ENCODE assay signal across 8 cellular contexts in genomic region chr4:51845055-51845426, GRCh38. TPM values are rescaled to one million over a fixed set of nuclear protein-coding genes. Genes with fewer than 3 reads are reported as not detected.
DNase-seq lines count a peak whose midpoint lies in the region; ATAC-seq lines count a peak whose summit lies in the region.

No MANE protein-coding gene starts in this region.

- in situ Hi-C loops in HAP-1 (cut with MboI; ENCODE audit: low sequenced_read_pairs), result no loop called here

- CTCF ChIA-PET in activated CD4-positive, alpha-beta memory T cell treated with anti-CD3 and anti-CD28 coated beads for 36 hours (lab: Charles Lee), result no interaction called here

- 50% methylated on average over 6 of the region's 6 CpGs for WGBS in right cardiac atrium

- no peaks in the 10 kb centered on the region; the same call in 1 of the 2 replicates for H3K36me3 ChIP-seq in HAP-1 (replicated peaks)

- no peaks in the 10 kb centered on the region for H3K9me3 Mint-ChIP-seq in activated CD4-positive, alpha-beta memory T cell treated with anti-CD3 and anti-CD28 coated beads for 36 hours

- H3K4me3 Mint-ChIP-seq in activated CD4-positive, alpha-beta memory T cell treated with anti-CD3 and anti-CD28 coated beads for 36 hours, result peak overlapping the region; percentile 87

- POLR2A ChIA-PET in activated CD4-positive, alpha-beta memory T cell treated with anti-CD3 and anti-CD28 coated beads for 36 hours (lab: Charles Lee), result interaction anchor here (1.2 kb wide), 1 partner anchor 12 kb away, joined by 3 read pairs; no protein-coding TSS in a partner anchor

- no peaks in the 10 kb centered on the region for H3K27me3 ChIP-seq in HAP-1 (ENCODE audit: low read depth)
- no peaks in the 10 kb centered on the region for H3K27me3 ChIP-seq in right cardiac atrium (ENCODE audit: control insufficient read depth, insufficient read depth)

- H3K27ac ChIP-seq in right cardiac atrium (ENCODE audit: low read length), result peak overlapping the region; percentile 85
- H3K27ac ChIP-seq in skin epidermis, result peak overlapping the region in 14 of 21 experiments; percentile 34 to 90 (median 86)

- no peak for DNase-seq in HAP-1 (ENCODE audit: low spot score in 2 of 2)
- DNase-seq in activated CD4-positive, alpha-beta memory T cell treated with anti-CD3 and anti-CD28 coated beads for 36 hours, result no peak
- no peak for DNase-seq in right cardiac atrium
- DNase-seq in stimulated activated naive CD4-positive, alpha-beta T cell (lab: John Stamatoyannopoulos, UW), result no peak

- no peak for ATAC-seq in right cardiac atrium
- ATAC-seq in HG03442 (IDR thresholded peaks at IDR 0.05; ENCODE audit: unreplicated experiment), result no peak
- ATAC-seq in GM18498 (IDR thresholded peaks at IDR 0.05; ENCODE audit: unreplicated experiment), result no peak
- no peak for ATAC-seq in GM21529 (IDR thresholded peaks at IDR 0.05; ENCODE audit: unreplicated experiment)

- H3K9me3 ChIP-seq in HAP-1 (no peaks in the 10 kb centered on the region), right cardiac atrium (ENCODE audit: control insufficient read depth, low read length) (no peaks in the 10 kb centered on the region)

- no peaks in the 10 kb centered on the region for H3K27me3 Mint-ChIP-seq in activated CD4-positive, alpha-beta memory T cell treated with anti-CD3 and anti-CD28 coated beads for 36 hours

- H3K4me1 ChIP-seq in HAP-1, result peaks cover 17% of the 10 kb centered on the region
- H3K4me1 ChIP-seq in right cardiac atrium (ENCODE audit: control insufficient read depth, insufficient read depth, low read length), result peaks cover 1% of the 10 kb centered on the region

- peak overlapping the region; percentile 54 for H3K27ac Mint-ChIP-seq in activated CD4-positive, alpha-beta memory T cell treated with anti-CD3 and anti-CD28 coated beads for 36 hours

- intact Hi-C loops in activated CD4-positive, alpha-beta memory T cell treated with anti-CD3 and anti-CD28 coated beads for 36 hours (cut with micrococcal nuclease), result loop anchor here (2.0 to 10.0 kb wide), 2 partner anchors 50 to 1530 kb away; partner anchors contain the start of gene FIP1L1
- intact Hi-C loops in right cardiac atrium (cut with DNase I), result no loop called here

- peaks cover 20% of the 10 kb centered on the region for H3K4me1 Mint-ChIP-seq in activated CD4-positive, alpha-beta memory T cell treated with anti-CD3 and anti-CD28 coated beads for 36 hours (ENCODE audit: low read depth)

- H3K4me3 ChIP-seq in HAP-1, result peak overlapping the region; percentile 76
- H3K4me3 ChIP-seq in right cardiac atrium (ENCODE audit: low read length), result peak overlapping the region; percentile 88
- H3K4me3 ChIP-seq in skin epidermis, result peak overlapping the region; percentile 65 to 97 (median 82)

- peaks cover 11% of the 10 kb centered on the region for H3K36me3 Mint-ChIP-seq in activated CD4-positive, alpha-beta memory T cell treated with anti-CD3 and anti-CD28 coated beads for 36 hours

RNA-seq across cellular contexts. Expression of gene DCUN1D4, which starts 2.1 kb away (rescaled TPM):
- 10 to 100 TPM; 23.5 to 25.1 TPM for total RNA-seq in activated CD4-positive, alpha-beta memory T cell treated with anti-CD3 and anti-CD28 coated beads for 36 hours
- 10 to 100 TPM; 53.7 to 60.6 (median 56.8) TPM for total RNA-seq in right cardiac atrium
- polyA plus RNA-seq in right cardiac atrium, result 15.4 TPM
